8 cellular contexts compared by ENCODE assay signal in genomic region chr3:57692404-57693191, GRCh38. TPM values are rescaled to one million over a fixed set of nuclear protein-coding genes. Genes with fewer than 3 reads are reported as not detected.
DNase-seq lines count a peak whose midpoint lies in the region; ATAC-seq and TF ChIP-seq lines count a peak whose summit lies in the region.

TSS of gene DENND6A (minus strand) at chr3:57693077. CDS start at chr3:57693018, 59 bp downstream.

- peak within 1 kb of the TSS; percentile 93 for H2BK120ac ChIP-seq in mesenchymal stem cell (ENCODE audit: low read depth, low read length)

- H3K4me2 ChIP-seq in mesenchymal stem cell (ENCODE audit: low read length, poor library complexity, severe bottlenecking), result peak within 1 kb of the TSS; percentile 62

- H3K4me1 Mint-ChIP-seq in effector memory CD8-positive, alpha-beta T cell (ENCODE audit: low read depth in 2 of 2), result peaks cover 29 to 32% of the 10 kb centered on the region in 2 donors

- H3K23ac ChIP-seq in mesenchymal stem cell (ENCODE audit: low read length in 2 of 2), result peak within 1 kb of the TSS in 1 of 2 experiments; percentile 70

- peak within 1 kb of the TSS; percentile 87 for H2BK15ac ChIP-seq in mesenchymal stem cell (ENCODE audit: low read depth, poor library complexity, severe bottlenecking)

- DNase-seq in COLO829 (ENCODE audit: low spot score), result peak; percentile 96
- peak; percentile 97 for DNase-seq in GM20000 (ENCODE audit: low spot score)
- DNase-seq in HT-29 (ENCODE audit: low spot score), result peak; percentile 87
- DNase-seq in NOMO-1 treated with DMSO at 0.1 percent for 48 hours (lab: John Stamatoyannopoulos, UW; ENCODE audit: unreplicated experiment), result peak; percentile 89
- peak; percentile 85 to 91 (median 85) for DNase-seq in activated CD8-positive, alpha-beta memory T cell treated with anti-CD3 and anti-CD28 coated beads for 48 hours (ENCODE audit: low read depth in 2 of 3, low spot score in 2 of 3)
- peak; percentile 92 to 95 (median 93) for DNase-seq in effector memory CD8-positive, alpha-beta T cell
- peak; percentile 90 for DNase-seq in mesenchymal stem cell
- peak; percentile 92 for DNase-seq in stimulated activated CD8-positive, alpha-beta memory T cell treated with anti-CD3 and anti-CD28 coated beads, Interleukin-12 subunit alpha, Interleukin-12 subunit beta, amount 100 ng/mL, for 24 hours (ENCODE audit: extremely low read depth)

- peak within 1 kb of the TSS; percentile 84 to 90 for H3K4ac ChIP-seq in mesenchymal stem cell (ENCODE audit: low read depth in 1 of 2, low read length in 2 of 2)

- H4K91ac ChIP-seq in mesenchymal stem cell (ENCODE audit: low read length), result peak within 1 kb of the TSS; percentile 94

- H3K4me3 ChIP-seq in mesenchymal stem cell (ENCODE audit: insufficient read depth in 1 of 2, low read depth in 1 of 2, low read length in 2 of 2), result peak within 1 kb of the TSS; percentile 85 to 94

- peak within 1 kb of the TSS; percentile 89 for H4K8ac ChIP-seq in mesenchymal stem cell (ENCODE audit: low read length)

- peaks cover 0 to 4% of the 10 kb centered on the region in 2 experiments for H3K36me3 ChIP-seq in mesenchymal stem cell (ENCODE audit: control insufficient read depth in 1 of 2, insufficient read depth in 2 of 2, low read depth in 1 of 2, low read length in 2 of 2)

- H3K27ac ChIP-seq in mesenchymal stem cell (ENCODE audit: low read length, poor library complexity, severe bottlenecking), result peak within 1 kb of the TSS; percentile 53

- H2AFZ ChIP-seq in mesenchymal stem cell (ENCODE audit: low read depth, low read length), result peak within 1 kb of the TSS; percentile 65

- WGBS in mesenchymal stem cell, result under 1% methylated on average over 62 of the region's 77 CpGs

- no peaks in the 10 kb centered on the region for H3K9me3 Mint-ChIP-seq in effector memory CD8-positive, alpha-beta T cell

- H3K18ac ChIP-seq in mesenchymal stem cell (ENCODE audit: low read depth in 1 of 2, low read length in 2 of 2), result peak within 1 kb of the TSS; percentile 93 to 98

- peak within 1 kb of the TSS; percentile 21 for H2BK5ac ChIP-seq in mesenchymal stem cell (ENCODE audit: low read depth, low read length, poor library complexity, severe bottlenecking)

- peaks cover 2% of the 10 kb centered on the region for H3K4me1 ChIP-seq in mesenchymal stem cell (ENCODE audit: control insufficient read depth, insufficient read depth, low read depth, low read length)

- peak within 1 kb of the TSS in 1 of 2 experiments; percentile 94 for H3K14ac ChIP-seq in mesenchymal stem cell (ENCODE audit: low read length in 2 of 2)

- H3K36me3 Mint-ChIP-seq in effector memory CD8-positive, alpha-beta T cell (ENCODE audit: insufficient read depth), result peaks cover 44% of the 10 kb centered on the region

- no peaks in the 10 kb centered on the region for H3K9me3 ChIP-seq in mesenchymal stem cell (ENCODE audit: control insufficient read depth, low read length)

- H3K27me3 ChIP-seq in mesenchymal stem cell (ENCODE audit: control insufficient read depth in 1 of 2, insufficient read depth in 1 of 2, low read length in 2 of 2), result no peaks in the 10 kb centered on the region

- no peak within 1 kb of the TSS for H2BK12ac ChIP-seq in mesenchymal stem cell (ENCODE audit: low read length in 2 of 2)

- no peaks in the 10 kb centered on the region for H3K79me1 ChIP-seq in mesenchymal stem cell (replicated peaks; ENCODE audit: low read length, poor library complexity, severe bottlenecking)

- peak; percentile 76 for ATAC-seq in effector memory CD8-positive, alpha-beta T cell (replicated peaks)

- H2AK5ac ChIP-seq in mesenchymal stem cell (ENCODE audit: low read length, severe bottlenecking), result no peak within 1 kb of the TSS

- no peaks in the 10 kb centered on the region for H3K27me3 Mint-ChIP-seq in effector memory CD8-positive, alpha-beta T cell

- no peak for TF ChIP-seq CTCF in GM20000 (IDR thresholded peaks at IDR 0.05; ENCODE audit: extremely low read depth, missing control alignments)

- H3K4me3 Mint-ChIP-seq in effector memory CD8-positive, alpha-beta T cell, result peak within 1 kb of the TSS; percentile 91 to 93

- peak within 1 kb of the TSS; percentile 93 to 96 for H3K27ac Mint-ChIP-seq in effector memory CD8-positive, alpha-beta T cell

- peak within 1 kb of the TSS; percentile 97 for H3K9ac ChIP-seq in mesenchymal stem cell (ENCODE audit: low read length)

RNA-seq across cellular contexts. Expression of gene DENND6A, which starts in this region (rescaled TPM):
- total RNA-seq in HT-29 (2014; rRNA removed; shearing (Covaris generic)), result 6.8 and 7.8 TPM in 2 replicates
- polyA plus RNA-seq in mesenchymal stem cell (2013, experiment 1 of 2), result 11.0 TPM
- 13.2 TPM for polyA plus RNA-seq in mesenchymal stem cell (2013, experiment 2 of 2)

Comparison
In these comparisons a context has a peak if more than half of its experiments do, and no peak if none do; other contexts are left out.
1. Peak in every context shown above with its lines: DNase-seq, ATAC-seq, H3K4me3 ChIP-seq and H3K27ac ChIP-seq.